In the genomic region with DNA sequence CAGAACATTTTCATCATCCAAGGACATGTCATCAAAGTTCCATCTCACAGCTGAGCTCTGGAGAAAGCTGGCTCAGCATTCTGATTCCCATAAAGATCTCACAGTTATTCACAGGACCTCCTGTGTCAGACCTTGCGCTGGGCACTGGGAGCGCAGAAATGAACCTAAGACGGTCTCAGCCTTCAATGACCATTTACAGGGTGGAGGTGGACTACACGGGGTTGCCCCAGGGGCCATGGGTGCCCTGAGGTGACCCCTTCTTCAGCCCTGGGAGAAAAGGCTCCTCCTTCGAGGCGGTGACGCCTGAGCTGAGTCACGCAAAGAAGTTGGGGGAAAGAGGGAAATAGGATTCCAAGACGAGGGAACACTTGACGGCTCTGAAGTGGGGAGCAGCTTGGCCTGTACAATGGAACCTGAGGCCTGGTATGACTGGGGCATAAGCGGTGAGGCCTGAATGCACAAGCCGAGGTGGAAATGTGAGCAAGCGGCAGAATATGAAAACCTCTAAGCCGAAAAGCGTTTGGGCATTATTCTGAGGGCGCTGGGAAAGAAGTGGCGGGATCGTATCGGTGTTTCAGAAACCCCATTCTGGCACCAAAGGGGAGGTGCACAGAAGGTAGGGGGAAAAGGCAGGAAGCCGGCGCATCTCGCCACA, we compare ENCODE assay signal across 1 cellular context.
A peak's percentile ranks its signal among the peaks of the same experiment; 100 is the strongest.
TF ChIP-seq lines count a peak whose summit lies in the region.

No MANE protein-coding gene starts in this region.

TF ChIP-seq in K562, 482 proteins besides CTCF, POLR2A, EP300 and RAD21 (continued from another document and continues in another):
- TF ChIP-seq, protein P1, sequence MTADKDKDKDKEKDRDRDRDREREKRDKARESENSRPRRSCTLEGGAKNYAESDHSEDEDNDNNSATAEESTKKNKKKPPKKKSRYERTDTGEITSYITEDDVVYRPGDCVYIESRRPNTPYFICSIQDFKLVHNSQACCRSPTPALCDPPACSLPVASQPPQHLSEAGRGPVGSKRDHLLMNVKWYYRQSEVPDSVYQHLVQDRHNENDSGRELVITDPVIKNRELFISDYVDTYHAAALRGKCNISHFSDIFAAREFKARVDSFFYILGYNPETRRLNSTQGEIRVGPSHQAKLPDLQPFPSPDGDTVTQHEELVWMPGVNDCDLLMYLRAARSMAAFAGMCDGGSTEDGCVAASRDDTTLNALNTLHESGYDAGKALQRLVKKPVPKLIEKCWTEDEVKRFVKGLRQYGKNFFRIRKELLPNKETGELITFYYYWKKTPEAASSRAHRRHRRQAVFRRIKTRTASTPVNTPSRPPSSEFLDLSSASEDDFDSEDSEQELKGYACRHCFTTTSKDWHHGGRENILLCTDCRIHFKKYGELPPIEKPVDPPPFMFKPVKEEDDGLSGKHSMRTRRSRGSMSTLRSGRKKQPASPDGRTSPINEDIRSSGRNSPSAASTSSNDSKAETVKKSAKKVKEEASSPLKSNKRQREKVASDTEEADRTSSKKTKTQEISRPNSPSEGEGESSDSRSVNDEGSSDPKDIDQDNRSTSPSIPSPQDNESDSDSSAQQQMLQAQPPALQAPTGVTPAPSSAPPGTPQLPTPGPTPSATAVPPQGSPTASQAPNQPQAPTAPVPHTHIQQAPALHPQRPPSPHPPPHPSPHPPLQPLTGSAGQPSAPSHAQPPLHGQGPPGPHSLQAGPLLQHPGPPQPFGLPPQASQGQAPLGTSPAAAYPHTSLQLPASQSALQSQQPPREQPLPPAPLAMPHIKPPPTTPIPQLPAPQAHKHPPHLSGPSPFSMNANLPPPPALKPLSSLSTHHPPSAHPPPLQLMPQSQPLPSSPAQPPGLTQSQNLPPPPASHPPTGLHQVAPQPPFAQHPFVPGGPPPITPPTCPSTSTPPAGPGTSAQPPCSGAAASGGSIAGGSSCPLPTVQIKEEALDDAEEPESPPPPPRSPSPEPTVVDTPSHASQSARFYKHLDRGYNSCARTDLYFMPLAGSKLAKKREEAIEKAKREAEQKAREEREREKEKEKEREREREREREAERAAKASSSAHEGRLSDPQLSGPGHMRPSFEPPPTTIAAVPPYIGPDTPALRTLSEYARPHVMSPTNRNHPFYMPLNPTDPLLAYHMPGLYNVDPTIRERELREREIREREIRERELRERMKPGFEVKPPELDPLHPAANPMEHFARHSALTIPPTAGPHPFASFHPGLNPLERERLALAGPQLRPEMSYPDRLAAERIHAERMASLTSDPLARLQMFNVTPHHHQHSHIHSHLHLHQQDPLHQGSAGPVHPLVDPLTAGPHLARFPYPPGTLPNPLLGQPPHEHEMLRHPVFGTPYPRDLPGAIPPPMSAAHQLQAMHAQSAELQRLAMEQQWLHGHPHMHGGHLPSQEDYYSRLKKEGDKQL (CRISPR knock-in tag; IDR thresholded peaks at IDR 0.05; ENCODE audit: borderline replicate concordance): no peak
- no peak for TF ChIP-seq BRD9 (IDR thresholded peaks at IDR 0.05; ENCODE audit: low read depth, partially characterized antibody)
- no peak for TF ChIP-seq ZNF24 (IDR thresholded peaks at IDR 0.05)
- TF ChIP-seq POLR2H (tag; IDR thresholded peaks at IDR 0.05; ENCODE audit: low read depth): peak; percentile 60; the same call in 1 of the 2 replicates
- no peak for TF ChIP-seq CBX2 (IDR thresholded peaks at IDR 0.05; ENCODE audit: insufficient read depth, low read length, poor library complexity, severe bottlenecking)
- no peak for TF ChIP-seq NR3C1 (CRISPR knock-in tag; IDR thresholded peaks at IDR 0.05)
- TF ChIP-seq XRCC4 (IDR thresholded peaks at IDR 0.05; ENCODE audit: extremely low read depth, insufficient read depth, insufficient read length): no peak
- TF ChIP-seq RFX7 (CRISPR knock-in tag; IDR thresholded peaks at IDR 0.05): no peak
- no peak for TF ChIP-seq ZBTB49 (CRISPR knock-in tag; IDR thresholded peaks at IDR 0.05; ENCODE audit: borderline replicate concordance)
- TF ChIP-seq TCF3 (CRISPR knock-in tag; IDR thresholded peaks at IDR 0.05): peak; percentile 26; the same call in 1 of the 2 replicates
- no peak for TF ChIP-seq ZNF75A (CRISPR knock-in tag; IDR thresholded peaks at IDR 0.05)
- no peak for TF ChIP-seq RBM15 (IDR thresholded peaks at IDR 0.05; ENCODE audit: insufficient read depth, low read length)
- TF ChIP-seq ZNF165 (CRISPR knock-in tag; IDR thresholded peaks at IDR 0.05; ENCODE audit: borderline replicate concordance): no peak
- no peak for TF ChIP-seq ZNF253 (CRISPR knock-in tag; conservative IDR thresholded peaks at IDR 0.05)
- TF ChIP-seq HDAC1 (IDR thresholded peaks at IDR 0.05): no peak; a peak in 1 of 4 replicates
- TF ChIP-seq, protein P2, sequence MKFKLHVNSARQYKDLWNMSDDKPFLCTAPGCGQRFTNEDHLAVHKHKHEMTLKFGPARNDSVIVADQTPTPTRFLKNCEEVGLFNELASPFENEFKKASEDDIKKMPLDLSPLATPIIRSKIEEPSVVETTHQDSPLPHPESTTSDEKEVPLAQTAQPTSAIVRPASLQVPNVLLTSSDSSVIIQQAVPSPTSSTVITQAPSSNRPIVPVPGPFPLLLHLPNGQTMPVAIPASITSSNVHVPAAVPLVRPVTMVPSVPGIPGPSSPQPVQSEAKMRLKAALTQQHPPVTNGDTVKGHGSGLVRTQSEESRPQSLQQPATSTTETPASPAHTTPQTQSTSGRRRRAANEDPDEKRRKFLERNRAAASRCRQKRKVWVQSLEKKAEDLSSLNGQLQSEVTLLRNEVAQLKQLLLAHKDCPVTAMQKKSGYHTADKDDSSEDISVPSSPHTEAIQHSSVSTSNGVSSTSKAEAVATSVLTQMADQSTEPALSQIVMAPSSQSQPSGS (CRISPR knock-in tag; IDR thresholded peaks at IDR 0.05): no peak
- TF ChIP-seq, protein P3, sequence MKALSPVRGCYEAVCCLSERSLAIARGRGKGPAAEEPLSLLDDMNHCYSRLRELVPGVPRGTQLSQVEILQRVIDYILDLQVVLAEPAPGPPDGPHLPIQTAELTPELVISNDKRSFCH (CRISPR knock-in tag; IDR thresholded peaks at IDR 0.05): no peak
- TF ChIP-seq, protein P3 (tag; IDR thresholded peaks at IDR 0.05): no peak; the same call in 1 of the 2 replicates
- peak; percentile 65; the same call in 1 of the 2 replicates for TF ChIP-seq ZBTB7A (IDR thresholded peaks at IDR 0.05; ENCODE audit: borderline replicate concordance, control insufficient read depth, low read depth, low read length)
- TF ChIP-seq, protein P4, sequence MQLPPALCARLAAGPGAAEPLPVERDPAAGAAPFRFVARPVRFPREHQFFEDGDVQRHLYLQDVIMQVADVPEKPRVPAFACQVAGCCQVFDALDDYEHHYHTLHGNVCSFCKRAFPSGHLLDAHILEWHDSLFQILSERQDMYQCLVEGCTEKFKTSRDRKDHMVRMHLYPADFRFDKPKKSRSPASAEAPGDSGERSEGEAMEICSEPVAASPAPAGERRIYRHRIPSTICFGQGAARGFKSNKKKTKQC (CRISPR knock-in tag; IDR thresholded peaks at IDR 0.05): no peak
- peak; percentile 19 for TF ChIP-seq TBP (optimal IDR thresholded peaks at IDR 0.05; ENCODE audit: low read depth, low read length)
- no peak for TF ChIP-seq ETS1 (conservative IDR thresholded peaks at IDR 0.05; ENCODE audit: control insufficient read depth, low read depth, low read length)
- TF ChIP-seq ZC3H11A (IDR thresholded peaks at IDR 0.05; ENCODE audit: low read depth, low read length): no peak
- TF ChIP-seq, protein P5, sequence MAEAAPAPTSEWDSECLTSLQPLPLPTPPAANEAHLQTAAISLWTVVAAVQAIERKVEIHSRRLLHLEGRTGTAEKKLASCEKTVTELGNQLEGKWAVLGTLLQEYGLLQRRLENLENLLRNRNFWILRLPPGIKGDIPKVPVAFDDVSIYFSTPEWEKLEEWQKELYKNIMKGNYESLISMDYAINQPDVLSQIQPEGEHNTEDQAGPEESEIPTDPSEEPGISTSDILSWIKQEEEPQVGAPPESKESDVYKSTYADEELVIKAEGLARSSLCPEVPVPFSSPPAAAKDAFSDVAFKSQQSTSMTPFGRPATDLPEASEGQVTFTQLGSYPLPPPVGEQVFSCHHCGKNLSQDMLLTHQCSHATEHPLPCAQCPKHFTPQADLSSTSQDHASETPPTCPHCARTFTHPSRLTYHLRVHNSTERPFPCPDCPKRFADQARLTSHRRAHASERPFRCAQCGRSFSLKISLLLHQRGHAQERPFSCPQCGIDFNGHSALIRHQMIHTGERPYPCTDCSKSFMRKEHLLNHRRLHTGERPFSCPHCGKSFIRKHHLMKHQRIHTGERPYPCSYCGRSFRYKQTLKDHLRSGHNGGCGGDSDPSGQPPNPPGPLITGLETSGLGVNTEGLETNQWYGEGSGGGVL (CRISPR knock-in tag; IDR thresholded peaks at IDR 0.05): no peak
- no peak for TF ChIP-seq ZEB2 (IDR thresholded peaks at IDR 0.05)
- TF ChIP-seq NFIX (CRISPR knock-in tag; IDR thresholded peaks at IDR 0.05; ENCODE audit: low read depth): no peak
- TF ChIP-seq DNMT1 (IDR thresholded peaks at IDR 0.05): no peak
- no peak for TF ChIP-seq TAF9B (IDR thresholded peaks at IDR 0.05; ENCODE audit: partially characterized antibody)
- no peak for TF ChIP-seq POLR3A (IDR thresholded peaks at IDR 0.05; ENCODE audit: borderline replicate concordance, extremely low read depth, insufficient read depth, insufficient read length)
- TF ChIP-seq FIP1L1 (IDR thresholded peaks at IDR 0.05; ENCODE audit: low read depth, low read length, poor library complexity, severe bottlenecking): no peak
- no peak for TF ChIP-seq ARID2 (IDR thresholded peaks at IDR 0.05)
- TF ChIP-seq TARDBP (IDR thresholded peaks at IDR 0.05): peak; percentile 20; the same call in 1 of the 2 replicates
- no peak for TF ChIP-seq PTTG1 (tag; IDR thresholded peaks at IDR 0.05; ENCODE audit: low read depth)
- no peak for TF ChIP-seq BCLAF1 (IDR thresholded peaks at IDR 0.05; ENCODE audit: borderline replicate concordance in 1 of 2, control insufficient read depth in 1 of 2, low read depth in 2 of 2, low read length in 1 of 2)
- no peak for TF ChIP-seq RAD51 (IDR thresholded peaks at IDR 0.05; ENCODE audit: borderline replicate concordance, low read depth)
- no peak for TF ChIP-seq ZNF695 (CRISPR knock-in tag; IDR thresholded peaks at IDR 0.05)
- TF ChIP-seq, protein P6, sequence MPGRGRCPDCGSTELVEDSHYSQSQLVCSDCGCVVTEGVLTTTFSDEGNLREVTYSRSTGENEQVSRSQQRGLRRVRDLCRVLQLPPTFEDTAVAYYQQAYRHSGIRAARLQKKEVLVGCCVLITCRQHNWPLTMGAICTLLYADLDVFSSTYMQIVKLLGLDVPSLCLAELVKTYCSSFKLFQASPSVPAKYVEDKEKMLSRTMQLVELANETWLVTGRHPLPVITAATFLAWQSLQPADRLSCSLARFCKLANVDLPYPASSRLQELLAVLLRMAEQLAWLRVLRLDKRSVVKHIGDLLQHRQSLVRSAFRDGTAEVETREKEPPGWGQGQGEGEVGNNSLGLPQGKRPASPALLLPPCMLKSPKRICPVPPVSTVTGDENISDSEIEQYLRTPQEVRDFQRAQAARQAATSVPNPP (IDR thresholded peaks at IDR 0.05; ENCODE audit: borderline replicate concordance, insufficient read depth, insufficient read length): no peak
- TF ChIP-seq SRSF1 (IDR thresholded peaks at IDR 0.05; ENCODE audit: low read depth, low read length): no peak
- no peak for TF ChIP-seq NFYB (IDR thresholded peaks at IDR 0.05; ENCODE audit: extremely low read depth, insufficient read length)
- TF ChIP-seq FOXA3 (CRISPR knock-in tag; conservative IDR thresholded peaks at IDR 0.05 in 1 of 2, IDR thresholded peaks at IDR 0.05 in 1 of 2): no peak; a peak in 1 of 4 replicates
- TF ChIP-seq KDM2B (CRISPR knock-in tag; IDR thresholded peaks at IDR 0.05): no peak
